1 cellular context compared by ENCODE assay signal in the genomic region with DNA sequence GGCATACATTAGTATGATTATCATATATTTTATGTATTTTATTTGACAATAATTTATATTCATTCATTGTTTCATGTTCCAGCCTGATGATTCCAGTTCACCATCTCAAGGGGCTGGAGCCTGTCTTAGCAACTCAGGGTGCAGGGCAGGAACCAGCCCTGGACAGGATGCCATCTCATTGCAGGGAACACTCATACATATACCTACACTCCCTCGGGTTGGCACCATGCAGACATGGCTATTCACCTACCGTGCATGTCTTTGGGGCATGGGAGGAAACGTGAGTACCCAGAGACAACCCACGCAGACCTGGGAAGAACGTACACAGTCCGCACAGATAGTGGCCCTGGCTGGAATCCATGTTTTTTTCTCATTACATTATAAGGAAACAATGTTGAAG.
TF ChIP-seq lines count a peak whose summit lies in the region.

No MANE protein-coding gene starts in this region.

TF ChIP-seq in GM23338, 12 proteins besides CTCF, POLR2A, EP300 and RAD21 (continued from another document):
- TF ChIP-seq, protein P1, sequence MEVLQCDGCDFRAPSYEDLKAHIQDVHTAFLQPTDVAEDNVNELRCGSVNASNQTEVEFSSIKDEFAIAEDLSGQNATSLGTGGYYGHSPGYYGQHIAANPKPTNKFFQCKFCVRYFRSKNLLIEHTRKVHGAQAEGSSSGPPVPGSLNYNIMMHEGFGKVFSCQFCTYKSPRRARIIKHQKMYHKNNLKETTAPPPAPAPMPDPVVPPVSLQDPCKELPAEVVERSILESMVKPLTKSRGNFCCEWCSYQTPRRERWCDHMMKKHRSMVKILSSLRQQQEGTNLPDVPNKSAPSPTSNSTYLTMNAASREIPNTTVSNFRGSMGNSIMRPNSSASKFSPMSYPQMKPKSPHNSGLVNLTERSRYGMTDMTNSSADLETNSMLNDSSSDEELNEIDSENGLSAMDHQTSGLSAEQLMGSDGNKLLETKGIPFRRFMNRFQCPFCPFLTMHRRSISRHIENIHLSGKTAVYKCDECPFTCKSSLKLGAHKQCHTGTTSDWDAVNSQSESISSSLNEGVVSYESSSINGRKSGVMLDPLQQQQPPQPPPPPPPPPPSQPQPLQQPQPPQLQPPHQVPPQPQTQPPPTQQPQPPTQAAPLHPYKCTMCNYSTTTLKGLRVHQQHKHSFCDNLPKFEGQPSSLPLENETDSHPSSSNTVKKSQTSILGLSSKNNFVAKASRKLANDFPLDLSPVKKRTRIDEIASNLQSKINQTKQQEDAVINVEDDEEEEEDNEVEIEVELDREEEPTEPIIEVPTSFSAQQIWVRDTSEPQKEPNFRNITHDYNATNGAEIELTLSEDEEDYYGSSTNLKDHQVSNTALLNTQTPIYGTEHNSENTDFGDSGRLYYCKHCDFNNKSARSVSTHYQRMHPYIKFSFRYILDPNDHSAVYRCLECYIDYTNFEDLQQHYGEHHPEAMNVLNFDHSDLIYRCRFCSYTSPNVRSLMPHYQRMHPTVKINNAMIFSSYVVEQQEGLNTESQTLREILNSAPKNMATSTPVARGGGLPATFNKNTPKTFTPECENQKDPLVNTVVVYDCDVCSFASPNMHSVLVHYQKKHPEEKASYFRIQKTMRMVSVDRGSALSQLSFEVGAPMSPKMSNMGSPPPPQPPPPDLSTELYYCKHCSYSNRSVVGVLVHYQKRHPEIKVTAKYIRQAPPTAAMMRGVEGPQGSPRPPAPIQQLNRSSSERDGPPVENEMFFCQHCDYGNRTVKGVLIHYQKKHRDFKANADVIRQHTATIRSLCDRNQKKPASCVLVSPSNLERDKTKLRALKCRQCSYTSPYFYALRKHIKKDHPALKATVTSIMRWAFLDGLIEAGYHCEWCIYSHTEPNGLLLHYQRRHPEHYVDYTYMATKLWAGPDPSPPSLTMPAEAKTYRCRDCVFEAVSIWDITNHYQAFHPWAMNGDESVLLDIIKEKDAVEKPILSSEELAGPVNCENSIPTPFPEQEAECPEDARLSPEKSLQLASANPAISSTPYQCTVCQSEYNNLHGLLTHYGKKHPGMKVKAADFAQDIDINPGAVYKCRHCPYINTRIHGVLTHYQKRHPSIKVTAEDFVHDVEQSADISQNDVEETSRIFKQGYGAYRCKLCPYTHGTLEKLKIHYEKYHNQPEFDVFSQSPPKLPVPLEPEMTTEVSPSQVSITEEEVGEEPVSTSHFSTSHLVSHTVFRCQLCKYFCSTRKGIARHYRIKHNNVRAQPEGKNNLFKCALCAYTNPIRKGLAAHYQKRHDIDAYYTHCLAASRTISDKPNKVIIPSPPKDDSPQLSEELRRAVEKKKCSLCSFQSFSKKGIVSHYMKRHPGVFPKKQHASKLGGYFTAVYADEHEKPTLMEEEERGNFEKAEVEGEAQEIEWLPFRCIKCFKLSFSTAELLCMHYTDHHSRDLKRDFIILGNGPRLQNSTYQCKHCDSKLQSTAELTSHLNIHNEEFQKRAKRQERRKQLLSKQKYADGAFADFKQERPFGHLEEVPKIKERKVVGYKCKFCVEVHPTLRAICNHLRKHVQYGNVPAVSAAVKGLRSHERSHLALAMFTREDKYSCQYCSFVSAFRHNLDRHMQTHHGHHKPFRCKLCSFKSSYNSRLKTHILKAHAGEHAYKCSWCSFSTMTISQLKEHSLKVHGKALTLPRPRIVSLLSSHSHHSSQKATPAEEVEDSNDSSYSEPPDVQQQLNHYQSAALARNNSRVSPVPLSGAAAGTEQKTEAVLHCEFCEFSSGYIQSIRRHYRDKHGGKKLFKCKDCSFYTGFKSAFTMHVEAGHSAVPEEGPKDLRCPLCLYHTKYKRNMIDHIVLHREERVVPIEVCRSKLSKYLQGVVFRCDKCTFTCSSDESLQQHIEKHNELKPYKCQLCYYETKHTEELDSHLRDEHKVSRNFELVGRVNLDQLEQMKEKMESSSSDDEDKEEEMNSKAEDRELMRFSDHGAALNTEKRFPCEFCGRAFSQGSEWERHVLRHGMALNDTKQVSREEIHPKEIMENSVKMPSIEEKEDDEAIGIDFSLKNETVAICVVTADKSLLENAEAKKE (CRISPR knock-in tag; IDR thresholded peaks at IDR 0.05) = no peak
- TF ChIP-seq ZNF331 (CRISPR knock-in tag; IDR thresholded peaks at IDR 0.05; ENCODE audit: low read depth) (no peak), JUNB (IDR thresholded peaks at IDR 0.05; ENCODE audit: unreplicated experiment) (no peak), CREB1 (CRISPR knock-in tag; IDR thresholded peaks at IDR 0.05; ENCODE audit: low read depth) (no peak), STAT1 (IDR thresholded peaks at IDR 0.05; ENCODE audit: unreplicated experiment) (no peak), POLR2AphosphoS5 (IDR thresholded peaks at IDR 0.05; ENCODE audit: low read depth) (no peak)
